In genomic region chr12:52568111-52568510, GRCh38 we compare ENCODE assay signal across 18 cellular contexts. TPM values are rescaled to one million over a fixed set of nuclear protein-coding genes. Genes with fewer than 3 reads are reported as not detected.
DNase-seq lines count a peak whose midpoint lies in the region; ATAC-seq and TF ChIP-seq lines count a peak whose summit lies in the region.
"Had no signal": no experiment of that assay in that cellular context is flagged by ENCODE, and none has a peak within 500 bp of the region (broad histone marks: within the 10 kb centered on the region; RNA-seq: fewer than 3 reads in every experiment).

No MANE protein-coding gene starts in this region.

- no peak for TF ChIP-seq EP300 in transverse colon (IDR thresholded peaks at IDR 0.05; ENCODE audit: low read depth)

- WGBS in transverse colon (ENCODE audit: low coverage in 1 of 2), 2 donors = 67 to 89% methylated on average over 1 to 12 of the region's 12 CpGs

- intact Hi-C loops in transverse colon (cut with DNase I; ENCODE audit: low total_unique reads) = no loop called here

- H3K27ac ChIP-seq in transverse colon = no peak overlapping the region

- peak overlapping the region; percentile 98 for H3K27ac Mint-ChIP-seq in central memory CD8-positive, alpha-beta T cell (ENCODE audit: low read depth)
- H3K27ac Mint-ChIP-seq in stimulated activated effector memory CD8-positive, alpha-beta T cell treated with anti-CD3 and anti-CD28 coated beads, Interleukin-12 subunit alpha, Interleukin-12 subunit beta, amount 100 ng/mL, for 72 hours = peak overlapping the region; percentile 54
- H3K27ac Mint-ChIP-seq: B cell; CD4-positive, alpha-beta T cell; HFFc6 had no signal

- no peak for ATAC-seq in central memory CD8-positive, alpha-beta T cell (replicated peaks; ENCODE audit: extremely low read depth, poor library complexity, severe bottlenecking)
- ATAC-seq in stimulated activated effector memory CD8-positive, alpha-beta T cell treated with anti-CD3 and anti-CD28 coated beads, Interleukin-12 subunit alpha, Interleukin-12 subunit beta, amount 100 ng/mL, for 72 hours = no peak
- ATAC-seq: GM12878, HepG2 had no signal

- H3K27me3 Mint-ChIP-seq in central memory CD8-positive, alpha-beta T cell = no peaks in the 10 kb centered on the region

- peaks cover 51% of the 10 kb centered on the region for H3K4me1 Mint-ChIP-seq in central memory CD8-positive, alpha-beta T cell
- peaks cover 19% of the 10 kb centered on the region for H3K4me1 Mint-ChIP-seq in stimulated activated effector memory CD8-positive, alpha-beta T cell treated with anti-CD3 and anti-CD28 coated beads, Interleukin-12 subunit alpha, Interleukin-12 subunit beta, amount 100 ng/mL, for 72 hours
- H3K4me1 Mint-ChIP-seq: B cell had no signal

- H3K4me1 ChIP-seq in transverse colon = no peaks in the 10 kb centered on the region
- H3K4me1 ChIP-seq: HAP-1 had no signal

- no peaks in the 10 kb centered on the region for H3K36me3 ChIP-seq in transverse colon
- H3K36me3 ChIP-seq: HAP-1 had no signal

- H3K36me3 Mint-ChIP-seq in central memory CD8-positive, alpha-beta T cell (ENCODE audit: insufficient read depth) = peaks cover 12% of the 10 kb centered on the region
- H3K36me3 Mint-ChIP-seq in stimulated activated effector memory CD8-positive, alpha-beta T cell treated with anti-CD3 and anti-CD28 coated beads, Interleukin-12 subunit alpha, Interleukin-12 subunit beta, amount 100 ng/mL, for 72 hours = no peaks in the 10 kb centered on the region

- no peaks in the 10 kb centered on the region for H3K9me3 ChIP-seq in transverse colon
- H3K9me3 ChIP-seq: HAP-1 had no signal

- TF ChIP-seq POLR2A in transverse colon (IDR thresholded peaks at IDR 0.05) = no peak

- TF ChIP-seq CTCF in transverse colon (IDR thresholded peaks at IDR 0.05) = no peak

- H3K4me3 Mint-ChIP-seq in central memory CD8-positive, alpha-beta T cell = peak overlapping the region; percentile 78
- H3K4me3 Mint-ChIP-seq in stimulated activated effector memory CD8-positive, alpha-beta T cell treated with anti-CD3 and anti-CD28 coated beads, Interleukin-12 subunit alpha, Interleukin-12 subunit beta, amount 100 ng/mL, for 72 hours = no peak overlapping the region
- H3K4me3 Mint-ChIP-seq: B cell; CD4-positive, alpha-beta T cell; HFFc6 had no signal

- H3K27me3 ChIP-seq in transverse colon = no peaks in the 10 kb centered on the region

- H3K4me3 ChIP-seq in transverse colon = no peak overlapping the region
- H3K4me3 ChIP-seq: GM12878, HAP-1 had no signal

- in situ Hi-C loops in transverse colon (cut with MboI; ENCODE audit: low pct_ligation_motif_present in 1 of 4, low pct_unique_long_range_greater_than_20kb in 1 of 4, low sequenced_read_pairs in 3 of 4) = no loop called here

- H3K9me3 Mint-ChIP-seq in central memory CD8-positive, alpha-beta T cell = no peaks in the 10 kb centered on the region
- no peaks in the 10 kb centered on the region for H3K9me3 Mint-ChIP-seq in stimulated activated effector memory CD8-positive, alpha-beta T cell treated with anti-CD3 and anti-CD28 coated beads, Interleukin-12 subunit alpha, Interleukin-12 subunit beta, amount 100 ng/mL, for 72 hours
- H3K9me3 Mint-ChIP-seq: CD4-positive, alpha-beta T cell; HFFc6 had no signal

- DNase-seq in central memory CD8-positive, alpha-beta T cell (ENCODE audit: low spot score in 2 of 2) = no peak
- DNase-seq in globus pallidus (ENCODE audit: low spot score) = peak; percentile 31
- peak; percentile 18 for DNase-seq in midbrain (lab: John Stamatoyannopoulos, UW)
- DNase-seq in stimulated activated effector memory CD8-positive, alpha-beta T cell treated with anti-CD3 and anti-CD28 coated beads, Interleukin-12 subunit alpha, Interleukin-12 subunit beta, amount 100 ng/mL, for 72 hours (ENCODE audit: low spot score in 2 of 2) = no peak
- no peak for DNase-seq in activated effector memory CD4-positive, alpha-beta T cell treated with Interleukin-2 at 50 U/mL for 16 hours
- DNase-seq in transverse colon = no peak
- no peak for DNase-seq in NCI-H1105 (lab: John Stamatoyannopoulos, UW)
- DNase-seq: Calu3; CD4-positive, alpha-beta T cell; DMS 273 treated with DMSO at 0.1 percent for 48 hours; DMS79; HFFc6 had no signal

RNA-seq across cellular contexts. Expression of gene KRT74, which starts 5.5 kb away (rescaled TPM):
- not detected for total RNA-seq in transverse colon
- total RNA-seq: B cell, Calu3, G401, GM12878, H1, HepG2, HFFc6 had no signal

RNA-seq across cellular contexts. Expression of gene KRT71, which starts 15.2 kb away (rescaled TPM):
- not detected for total RNA-seq in transverse colon
- total RNA-seq: B cell; Calu3; CD4-positive, alpha-beta T cell; G401; GM12878; H1; HepG2; HFFc6 had no signal

RNA-seq across cellular contexts. Expression of gene KRT72, which starts 33.2 kb away (rescaled TPM):
- total RNA-seq in transverse colon = not detected
- total RNA-seq: B cell, Calu3, G401, GM12878, H1, HepG2, HFFc6 had no signal

RNA-seq across cellular contexts. Expression of gene KRT5, which starts 47.9 kb away (rescaled TPM):
- not detected for total RNA-seq in transverse colon
- total RNA-seq: B cell, G401, GM12878, H1, HepG2, HFFc6 had no signal

RNA-seq across cellular contexts. Expression of gene KRT73, which starts 50.2 kb away (rescaled TPM):
- not detected for total RNA-seq in transverse colon
- total RNA-seq: B cell, Calu3, G401, GM12878, H1, HepG2, HFFc6 had no signal

Comparison
In these comparisons a context has a peak if more than half of its experiments do, and no peak if none do; other contexts are left out.
1. DNase-seq: peak in globus pallidus (single experiment) and midbrain (single experiment); none in central memory CD8-positive, alpha-beta T cell (0 of 2), stimulated activated effector memory CD8-positive, alpha-beta T cell treated with anti-CD3 and anti-CD28 coated beads, Interleukin-12 subunit alpha, Interleukin-12 subunit beta, amount 100 ng/mL, for 72 hours (0 of 2), activated effector memory CD4-positive, alpha-beta T cell treated with Interleukin-2 at 50 U/mL for 16 hours (single experiment), transverse colon (single experiment) and NCI-H1105 (single experiment).